In genomic region chr2:239344857-239345216, GRCh38 we compare ENCODE assay signal across 18 cellular contexts. TPM values are rescaled to one million over a fixed set of nuclear protein-coding genes. Genes with fewer than 3 reads are reported as not detected.
DNase-seq lines count a peak whose midpoint lies in the region; ATAC-seq, FAIRE-seq and TF ChIP-seq lines count a peak whose summit lies in the region.
"Had no signal": no experiment of that assay in that cellular context is flagged by ENCODE, and none has a peak within 500 bp of the region (broad histone marks: within the 10 kb centered on the region; RNA-seq: fewer than 3 reads in every experiment).

No MANE protein-coding gene starts in this region.

- peak; percentile 56 for DNase-seq in NCI-H748 (lab: John Stamatoyannopoulos, UW; ENCODE audit: unreplicated experiment)
- no peak for DNase-seq in NCI-H748 treated with DMSO at 0.1 percent for 48 hours (lab: John Stamatoyannopoulos, UW)
- peak; percentile 5 for DNase-seq in NCI-H1436 treated with DMSO at 0.1 percent for 48 hours (lab: John Stamatoyannopoulos, UW)
- peak; percentile 76 to 85 for DNase-seq in SHP77 (lab: John Stamatoyannopoulos, UW)
- peak; percentile 70 for DNase-seq in stomach
- no peak for DNase-seq in activated CD8-positive, alpha-beta T cell treated with anti-CD3 and anti-CD28 coated beads for 36 hours
- DNase-seq in activated CD4-positive, CD25-positive, alpha-beta regulatory T cell treated with anti-CD3 and anti-CD28 coated beads, Interleukin-2, amount 50 U/mL, for 72 hours, result no peak
- DNase-seq in D721Med (ENCODE audit: insufficient read length, low spot score), result no peak
- DNase-seq: ACHN; activated CD8-positive, alpha-beta memory T cell treated with anti-CD3 and anti-CD28 coated beads, Interleukin-2, amount 50 U/mL, for 48 hours; CD8-positive, alpha-beta T cell; HFFc6 had no signal

- no peak overlapping the region for H3K4me3 ChIP-seq in stomach
- H3K4me3 ChIP-seq: ascending aorta, SJCRH30, uterus had no signal

- no peaks in the 10 kb centered on the region for H3K9me3 Mint-ChIP-seq in activated CD8-positive, alpha-beta T cell treated with anti-CD3 and anti-CD28 coated beads for 36 hours
- H3K9me3 Mint-ChIP-seq: dendritic cell treated with granulocyte-macrophage colony-stimulating factor and Interleukin-4, amounts not matched to agents 40 ng/mL and 50 ng/mL, for 4 days; HFFc6; T-helper 2 cell treated with Interferon-gamma antibody and Interleukin-4, amounts not matched to agents 5 μg/mL and 100 μg/mL, for 36 hours had no signal

- CTCF ChIA-PET in activated CD8-positive, alpha-beta T cell treated with anti-CD3 and anti-CD28 coated beads for 36 hours (lab: Charles Lee), result interaction anchor here (0.8 kb wide), 1 partner anchor 1170 kb away, joined by 3 read pairs; no protein-coding TSS in a partner anchor

- TF ChIP-seq EP300 in stomach (IDR thresholded peaks at IDR 0.05), result no peak

- TF ChIP-seq CTCF in stomach (IDR thresholded peaks at IDR 0.05) (no peak), D721Med (IDR thresholded peaks at IDR 0.05; ENCODE audit: insufficient read depth, missing control alignments) (no peak)
- no peak for TF ChIP-seq CTCF in activated CD8-positive, alpha-beta T cell treated with anti-CD3 and anti-CD28 coated beads for 36 hours (IDR thresholded peaks at IDR 0.05)

- no peak for ATAC-seq in activated CD8-positive, alpha-beta T cell treated with anti-CD3 and anti-CD28 coated beads for 36 hours
- ATAC-seq: CD8-positive, alpha-beta T cell had no signal

- H3K27me3 ChIP-seq in stomach, result no peaks in the 10 kb centered on the region
- H3K27me3 ChIP-seq: ascending aorta, SJCRH30, uterus had no signal

- no peak overlapping the region for H3K4me3 Mint-ChIP-seq in activated CD8-positive, alpha-beta T cell treated with anti-CD3 and anti-CD28 coated beads for 36 hours
- H3K4me3 Mint-ChIP-seq: CD8-positive, alpha-beta T cell; dendritic cell treated with granulocyte-macrophage colony-stimulating factor and Interleukin-4, amounts not matched to agents 40 ng/mL and 50 ng/mL, for 4 days; HFFc6; T-helper 2 cell treated with Interferon-gamma antibody and Interleukin-4, amounts not matched to agents 5 μg/mL and 100 μg/mL, for 36 hours had no signal

- H3K27ac ChIP-seq in stomach, result peak overlapping the region in 1 of 5 donors; percentile 89
- H3K27ac ChIP-seq: ascending aorta, SJCRH30, uterus had no signal

- peaks cover 3% of the 10 kb centered on the region for H3K36me3 Mint-ChIP-seq in activated CD8-positive, alpha-beta T cell treated with anti-CD3 and anti-CD28 coated beads for 36 hours (ENCODE audit: low read depth)

- H3K27ac Mint-ChIP-seq in activated CD8-positive, alpha-beta T cell treated with anti-CD3 and anti-CD28 coated beads for 36 hours, result no peak overlapping the region
- H3K27ac Mint-ChIP-seq: CD8-positive, alpha-beta T cell; dendritic cell treated with granulocyte-macrophage colony-stimulating factor and Interleukin-4, amounts not matched to agents 40 ng/mL and 50 ng/mL, for 4 days; HFFc6; T-helper 2 cell treated with Interferon-gamma antibody and Interleukin-4, amounts not matched to agents 5 μg/mL and 100 μg/mL, for 36 hours had no signal

- H3K4me1 Mint-ChIP-seq in activated CD8-positive, alpha-beta T cell treated with anti-CD3 and anti-CD28 coated beads for 36 hours (ENCODE audit: low read depth), result peaks cover 16% of the 10 kb centered on the region

- intact Hi-C loops in stomach (cut with DNase I; ENCODE audit: low total_unique reads), result no loop called here
- intact Hi-C loops in activated CD8-positive, alpha-beta T cell treated with anti-CD3 and anti-CD28 coated beads for 36 hours (cut with micrococcal nuclease), result no loop called here

- H3K4me1 ChIP-seq in stomach, result peaks cover 0 to 32% (median 15%) of the 10 kb centered on the region in 4 donors
- H3K4me1 ChIP-seq: ascending aorta, SJCRH30 had no signal

- POLR2A ChIA-PET in activated CD8-positive, alpha-beta T cell treated with anti-CD3 and anti-CD28 coated beads for 36 hours (lab: Charles Lee), result interaction anchor here (0.6 kb wide), 1 partner anchor 69 kb away, joined by 4 read pairs; no protein-coding TSS in a partner anchor

- no peaks in the 10 kb centered on the region for H3K27me3 Mint-ChIP-seq in activated CD8-positive, alpha-beta T cell treated with anti-CD3 and anti-CD28 coated beads for 36 hours
- H3K27me3 Mint-ChIP-seq: dendritic cell treated with granulocyte-macrophage colony-stimulating factor and Interleukin-4, amounts not matched to agents 40 ng/mL and 50 ng/mL, for 4 days had no signal

- WGBS in stomach, 5 donors, result 79 to 89% (median 84%) methylated on average over 4 of the region's 4 CpGs

- peaks cover 0 to 17% (median 11%) of the 10 kb centered on the region in 4 donors for H3K36me3 ChIP-seq in stomach
- H3K36me3 ChIP-seq: ascending aorta, SJCRH30, uterus had no signal

- FAIRE-seq in D721Med (lab: Jason Lieb, UNC), result no peak
- FAIRE-seq: islet of Langerhans had no signal

- no peak for TF ChIP-seq POLR2A in stomach (IDR thresholded peaks at IDR 0.05)

- peaks cover 0 to 4% (median 0%) of the 10 kb centered on the region in 4 donors for H3K9me3 ChIP-seq in stomach
- H3K9me3 ChIP-seq: ascending aorta, uterus had no signal

RNA-seq across cellular contexts. Expression of gene HDAC4, which starts 56.0 kb away (rescaled TPM):
- total RNA-seq in stomach, result 10 to 100 TPM; 22.8 to 98.8 (median 28.1) TPM
- polyA plus RNA-seq in stomach, result 1 to 10 TPM; 1.7 to 3.7 (median 3.6) TPM
- 10 to 100 TPM; 22.6 to 24.5 TPM for total RNA-seq in activated CD8-positive, alpha-beta T cell treated with anti-CD3 and anti-CD28 coated beads for 36 hours

Comparison
In these comparisons a context has a peak if more than half of its experiments do, and no peak if none do; other contexts are left out.
1. DNase-seq: peak in NCI-H748 (single experiment), NCI-H1436 treated with DMSO at 0.1 percent for 48 hours (single experiment), SHP77 (2 of 2) and stomach (single experiment); none in NCI-H748 treated with DMSO at 0.1 percent for 48 hours (single experiment), activated CD8-positive, alpha-beta T cell treated with anti-CD3 and anti-CD28 coated beads for 36 hours (single experiment), activated CD4-positive, CD25-positive, alpha-beta regulatory T cell treated with anti-CD3 and anti-CD28 coated beads, Interleukin-2, amount 50 U/mL, for 72 hours (single experiment) and D721Med (single experiment).